Comparison of ENCODE assay signal across 8 cellular contexts in the genomic region with DNA sequence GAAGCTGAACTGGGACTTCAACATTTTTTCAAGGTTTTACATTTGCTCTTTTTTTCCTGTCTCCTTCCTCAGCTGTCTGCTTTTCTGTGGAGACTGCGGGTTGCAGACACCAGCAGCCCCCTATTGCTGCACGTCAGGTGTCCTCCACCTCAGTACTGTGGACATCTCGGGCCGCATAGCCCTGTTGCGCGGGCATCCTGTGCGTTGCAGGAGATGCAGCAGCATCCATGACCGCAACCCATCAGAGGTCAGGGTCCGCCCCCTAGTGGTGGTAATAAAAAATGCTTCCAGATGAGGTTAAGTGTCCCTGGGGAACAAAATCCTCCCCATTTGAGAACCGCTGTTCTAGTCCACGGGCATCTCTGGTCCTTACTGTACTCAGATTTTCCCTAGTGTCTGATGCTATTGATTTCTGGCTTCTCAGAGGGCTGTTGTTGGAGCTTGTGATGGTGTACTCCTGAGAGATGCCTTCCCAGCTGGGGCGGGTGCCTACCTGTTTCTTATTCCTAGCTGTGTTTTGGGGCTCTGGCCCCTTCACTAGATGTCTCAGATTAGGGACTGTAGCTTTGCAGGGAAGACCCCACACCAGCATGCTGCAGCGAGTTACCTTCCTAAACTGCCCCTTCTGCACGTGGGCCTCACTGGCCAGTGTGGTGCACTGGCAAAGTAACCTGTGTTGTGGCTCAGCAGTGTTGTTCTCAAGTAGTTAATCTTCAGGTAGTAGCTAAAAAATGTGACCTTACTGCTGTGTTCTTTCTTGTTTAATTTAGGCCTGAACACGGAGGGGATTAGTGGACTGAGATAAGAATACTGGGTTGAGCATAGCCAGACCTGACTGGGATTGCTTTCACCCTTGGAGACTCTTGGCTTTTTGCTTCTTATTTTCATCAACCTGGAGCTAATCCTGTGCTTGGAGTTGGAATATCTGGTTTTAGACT. TPM values are rescaled to one million over a fixed set of nuclear protein-coding genes. Genes with fewer than 3 reads are reported as not detected.
DNase-seq lines count a peak whose midpoint lies in the region; ATAC-seq and TF ChIP-seq lines count a peak whose summit lies in the region.

No MANE protein-coding gene starts in this region.

- TF ChIP-seq CTCF in chondrocyte (IDR thresholded peaks at IDR 0.05), result peak; percentile 97
- peak; percentile 78 to 92 for TF ChIP-seq CTCF in left lung (IDR thresholded peaks at IDR 0.05)

- CTCF ChIA-PET in activated CD4-positive, alpha-beta T cell treated with anti-CD3 and anti-CD28 coated beads for 36 hours (lab: Charles Lee), result interaction anchor here (0.5 to 3.6 kb wide), 38 partner anchors 10 to 771 kb away, joined by 3 to 31 read pairs (median 4); a partner anchor contains a TSS

- no peaks in the 10 kb centered on the region for H3K9me3 Mint-ChIP-seq in activated CD4-positive, alpha-beta T cell treated with anti-CD3 and anti-CD28 coated beads for 36 hours (ENCODE audit: low read depth)
- no peaks in the 10 kb centered on the region for H3K9me3 Mint-ChIP-seq in chondrocyte (ENCODE audit: low read depth)

- H3K27me3 ChIP-seq in left lung, result no peaks in the 10 kb centered on the region

- H3K27me3 Mint-ChIP-seq in activated CD4-positive, alpha-beta T cell treated with anti-CD3 and anti-CD28 coated beads for 36 hours, result no peaks in the 10 kb centered on the region
- H3K27me3 Mint-ChIP-seq in chondrocyte (ENCODE audit: low read depth), result no peaks in the 10 kb centered on the region

- no peak overlapping the region for H3K27ac ChIP-seq in left lung

- peak overlapping the region; percentile 75 for H3K27ac Mint-ChIP-seq in activated CD4-positive, alpha-beta T cell treated with anti-CD3 and anti-CD28 coated beads for 36 hours
- H3K27ac Mint-ChIP-seq in chondrocyte (ENCODE audit: unreplicated experiment), result peak overlapping the region; percentile 87

- no peak overlapping the region for H3K4me3 ChIP-seq in left lung

- intact Hi-C loops in activated CD4-positive, alpha-beta T cell treated with anti-CD3 and anti-CD28 coated beads for 36 hours (cut with DNase I, micrococcal nuclease), result loop anchor here (1.0 to 10.0 kb wide), 5 partner anchors 26 to 155 kb away; a partner anchor contains a TSS
- intact Hi-C loops in left lung (cut with DNase I), result loop anchor here in 1 of 2 donors (10.0 kb wide), 1 partner anchor 155 kb away; no protein-coding TSS in a partner anchor

- no peak overlapping the region for H3K4me3 Mint-ChIP-seq in activated CD4-positive, alpha-beta T cell treated with anti-CD3 and anti-CD28 coated beads for 36 hours
- no peak overlapping the region for H3K4me3 Mint-ChIP-seq in chondrocyte (ENCODE audit: unreplicated experiment)

- DNase-seq in A172 (ENCODE audit: low spot score) (peak; percentile 69), NCI-H345 treated with DMSO at 0.1 percent for 48 hours (lab: John Stamatoyannopoulos, UW; ENCODE audit: unreplicated experiment) (peak; percentile 30), chondrocyte (ENCODE audit: low spot score) (no peak), left lung (peak; percentile 67 to 88)
- DNase-seq in activated CD4-positive, alpha-beta T cell treated with anti-CD3 and anti-CD28 coated beads for 36 hours, result peak; percentile 84
- peak; percentile 60 to 63 for DNase-seq in stimulated activated CD4-positive, alpha-beta T cell treated with anti-CD3 and anti-CD28 coated beads, Interleukin-4, amount 100 ng/mL, for 4 hours

- peaks cover 0 to 38% of the 10 kb centered on the region in 2 donors for H3K36me3 ChIP-seq in left lung

- no peaks in the 10 kb centered on the region for H3K4me1 ChIP-seq in left lung

- POLR2A ChIA-PET in activated CD4-positive, alpha-beta T cell treated with anti-CD3 and anti-CD28 coated beads for 36 hours (lab: Charles Lee), result interaction anchor here (0.7 kb wide), 1 partner anchor 24 kb away, joined by 3 read pairs; no protein-coding TSS in a partner anchor

- H3K9me3 ChIP-seq in left lung, result no peaks in the 10 kb centered on the region

- peak; percentile 88 for ATAC-seq in GM18502 (IDR thresholded peaks at IDR 0.05; ENCODE audit: poor library complexity, unreplicated experiment)
- ATAC-seq in HG03159 (IDR thresholded peaks at IDR 0.05; ENCODE audit: unreplicated experiment), result peak; percentile 85
- ATAC-seq in activated CD4-positive, alpha-beta T cell treated with anti-CD3 and anti-CD28 coated beads for 36 hours, result peak; percentile 91
- ATAC-seq in left lung, result peak; percentile 84

- peaks cover 28% of the 10 kb centered on the region for H3K4me1 Mint-ChIP-seq in activated CD4-positive, alpha-beta T cell treated with anti-CD3 and anti-CD28 coated beads for 36 hours
- H3K4me1 Mint-ChIP-seq in chondrocyte (ENCODE audit: low read depth), result peaks cover 18% of the 10 kb centered on the region

- peaks cover 56% of the 10 kb centered on the region for H3K36me3 Mint-ChIP-seq in activated CD4-positive, alpha-beta T cell treated with anti-CD3 and anti-CD28 coated beads for 36 hours (ENCODE audit: low read depth)
- H3K36me3 Mint-ChIP-seq in chondrocyte (ENCODE audit: low read depth), result peaks cover 7% of the 10 kb centered on the region

RNA-seq across cellular contexts. Expression of a gene that starts 28.2 kb away (rescaled TPM):
- total RNA-seq in A172 (2014; rRNA removed; shearing (Covaris generic)), result 63.5 and 70.0 TPM in 2 replicates
- total RNA-seq in activated CD4-positive, alpha-beta T cell treated with anti-CD3 and anti-CD28 coated beads for 36 hours, result 100 to 1,000 TPM; 194 to 232 TPM
- 46.9 to 56.5 TPM (median 53.5 TPM) in 3 replicates for total RNA-seq in chondrocyte
- total RNA-seq in left lung, result 10 to 100 TPM; 53.6 to 60.0 TPM

RNA-seq across cellular contexts. Expression of a gene that starts 43.5 kb away (rescaled TPM):
- 48.3 and 55.6 TPM in 2 replicates for total RNA-seq in A172 (2014; rRNA removed; shearing (Covaris generic))
- 10 to 100 TPM; 41.6 to 51.3 TPM for total RNA-seq in activated CD4-positive, alpha-beta T cell treated with anti-CD3 and anti-CD28 coated beads for 36 hours
- total RNA-seq in chondrocyte (39.6 to 45.2 TPM (median 41.3 TPM) in 3 replicates), left lung (10 to 100 TPM; 40.8 to 52.3 TPM)
